11 cellular contexts compared by ENCODE assay signal in the genomic region with DNA sequence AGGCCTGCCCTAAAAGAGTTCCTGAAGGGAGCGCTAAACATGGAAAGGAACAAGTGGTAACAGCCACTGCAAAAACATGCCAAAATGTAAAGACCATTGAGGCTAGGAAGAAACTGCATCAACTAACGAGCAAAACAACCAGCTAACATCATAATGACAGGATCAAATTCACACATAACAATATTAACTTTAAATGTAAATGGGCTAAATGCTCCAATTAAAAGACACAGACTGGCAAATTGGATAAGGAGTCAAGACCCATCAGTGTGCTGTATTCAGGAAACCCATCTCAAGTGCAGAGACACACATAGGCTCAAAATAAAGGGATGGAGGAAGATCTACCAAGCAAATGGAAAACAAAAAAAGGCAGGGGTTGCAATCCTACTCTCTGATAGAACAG. TPM values are rescaled to one million over a fixed set of nuclear protein-coding genes. Genes with fewer than 3 reads are reported as not detected.
"Had no signal": no experiment of that assay in that cellular context is flagged by ENCODE, and none has a peak within 500 bp of the region (broad histone marks: within the 10 kb centered on the region; RNA-seq: fewer than 3 reads in every experiment).

No MANE protein-coding gene starts in this region.

RNA-seq across cellular contexts. Expression of gene XKR3, which starts 57.3 kb away (rescaled TPM):
- total RNA-seq: OCI-LY7, PC-3, PC-9, Peyer's patch, Right ventricle myocardium inferior, Right ventricle myocardium superior, RPMI7951, SJCRH30, SJSA1, T-cell had no signal
- polyA plus RNA-seq: SK-N-SH had no signal
